ENCODE assay signal across 24 cellular contexts in genomic region chr14:100361626-100362025, GRCh38. TPM values are rescaled to one million over a fixed set of nuclear protein-coding genes. Genes with fewer than 3 reads are reported as not detected.
DNase-seq lines count a peak whose midpoint lies in the region; ATAC-seq and TF ChIP-seq lines count a peak whose summit lies in the region.
"Had no signal": no experiment of that assay in that cellular context is flagged by ENCODE, and none has a peak within 500 bp of the region (broad histone marks: within the 10 kb centered on the region; RNA-seq: fewer than 3 reads in every experiment).

No MANE protein-coding gene starts in this region.

- H3K4me3 ChIP-seq in left ventricle myocardium inferior (no peak overlapping the region), WERI-Rb-1 (ENCODE audit: low read depth, low read length) (no peak overlapping the region), muscle layer of duodenum (ENCODE audit: low read depth in 1 of 2, low read length in 2 of 2) (no peak overlapping the region), thyroid gland (replicated peaks in 1 of 3) (no peak overlapping the region)
- H3K4me3 ChIP-seq: A549, GM12878 had no signal

- TF ChIP-seq CTCF in left ventricle myocardium inferior (IDR thresholded peaks at IDR 0.05; ENCODE audit: borderline replicate concordance) (no peak), WERI-Rb-1 (IDR thresholded peaks at IDR 0.05; ENCODE audit: low read depth, low read length) (no peak), progenitor cell of endocrine pancreas (IDR thresholded peaks at IDR 0.05; ENCODE audit: unreplicated experiment) (no peak), thyroid gland (IDR thresholded peaks at IDR 0.05) (no peak)

- DNase-seq in left ventricle myocardium inferior (no peak), Right ventricle myocardium superior (no peak), WERI-Rb-1 (peak; percentile 82), progenitor cell of endocrine pancreas (ENCODE audit: low spot score, unreplicated experiment) (no peak), thyroid gland (no peak), A172 (ENCODE audit: low spot score) (no peak)
- DNase-seq in activated CD8-positive, alpha-beta memory T cell treated with anti-CD3 and anti-CD28 coated beads, Interleukin-2, amount 50 U/mL, for 4 hours = no peak
- DNase-seq: CD4-positive, alpha-beta T cell; COR-L47; DMS 273 treated with DMSO at 0.1 percent for 48 hours; DMS79 treated with DMSO at 0.1 percent for 48 hours; H9; KBM-7; NCI-H1092; NCI-H1436; NCI-H187 treated with DMSO at 0.1 percent for 48 hours; NCI-H2107; NCI-H510A; NK-92 treated with Interleukin-12 subunit alpha and Interleukin-12 subunit beta, amount 100 ng/mL, for 24 hours had no signal

- no peak overlapping the region for H3K27ac Mint-ChIP-seq in progenitor cell of endocrine pancreas
- H3K27ac Mint-ChIP-seq: CD4-positive, alpha-beta T cell; H9 had no signal

- H3K4me1 Mint-ChIP-seq in progenitor cell of endocrine pancreas (ENCODE audit: low read depth) = no peaks in the 10 kb centered on the region
- H3K4me1 Mint-ChIP-seq: H9 had no signal

- intact Hi-C loops in left ventricle myocardium inferior (cut with micrococcal nuclease) = no loop called here
- intact Hi-C loops in Right ventricle myocardium superior (cut with DNase I) = no loop called here
- intact Hi-C loops in thyroid gland (cut with DNase I) = no loop called here

- peaks cover 3% of the 10 kb centered on the region for H3K9me3 ChIP-seq in left ventricle myocardium inferior (replicated peaks)
- peaks cover 3% of the 10 kb centered on the region for H3K9me3 ChIP-seq in WERI-Rb-1 (ENCODE audit: severe bottlenecking)
- no peaks in the 10 kb centered on the region for H3K9me3 ChIP-seq in muscle layer of duodenum (ENCODE audit: control insufficient read depth in 1 of 2, low read length in 2 of 2)
- no peaks in the 10 kb centered on the region for H3K9me3 ChIP-seq in thyroid gland
- H3K9me3 ChIP-seq: A549 had no signal

- H3K36me3 ChIP-seq in left ventricle myocardium inferior = peaks cover 93% of the 10 kb centered on the region
- peaks cover 41% of the 10 kb centered on the region for H3K36me3 ChIP-seq in WERI-Rb-1
- peaks cover 36 to 49% of the 10 kb centered on the region in 2 donors for H3K36me3 ChIP-seq in muscle layer of duodenum (ENCODE audit: control insufficient read depth in 1 of 2, insufficient read depth in 2 of 2, low read length in 2 of 2)
- peaks cover 24 to 27% of the 10 kb centered on the region in 2 donors for H3K36me3 ChIP-seq in thyroid gland

- peaks cover 38% of the 10 kb centered on the region for H3K36me3 Mint-ChIP-seq in progenitor cell of endocrine pancreas (ENCODE audit: insufficient read depth)

- peaks cover 46% of the 10 kb centered on the region for H3K4me1 ChIP-seq in left ventricle myocardium inferior
- peaks cover 0 to 3% of the 10 kb centered on the region in 2 donors for H3K4me1 ChIP-seq in muscle layer of duodenum (ENCODE audit: control insufficient read depth in 1 of 2, insufficient read depth in 2 of 2, low read length in 2 of 2)
- no peaks in the 10 kb centered on the region for H3K4me1 ChIP-seq in thyroid gland
- H3K4me1 ChIP-seq: A549 had no signal

- WGBS in thyroid gland, 2 donors = 94% methylated on average over 5 of the region's 5 CpGs

- no peak for ATAC-seq in Right ventricle myocardium superior (ENCODE audit: poor library complexity)
- ATAC-seq: A549, GM12878, HepG2 had no signal

- H3K27ac ChIP-seq in left ventricle myocardium inferior (replicated peaks) (peak overlapping the region; percentile 82), WERI-Rb-1 (peak overlapping the region; percentile 54), muscle layer of duodenum (ENCODE audit: low read length) (peak overlapping the region; percentile 70), thyroid gland (peak overlapping the region in 1 of 3 donors; percentile 7)
- H3K27ac ChIP-seq: A549, HL-60 had no signal

- no peaks in the 10 kb centered on the region for H3K27me3 Mint-ChIP-seq in progenitor cell of endocrine pancreas
- H3K27me3 Mint-ChIP-seq: CD4-positive, alpha-beta T cell had no signal

- no peak overlapping the region for H3K4me3 Mint-ChIP-seq in progenitor cell of endocrine pancreas (ENCODE audit: low read depth)
- H3K4me3 Mint-ChIP-seq: CD4-positive, alpha-beta T cell; H9 had no signal

- no peaks in the 10 kb centered on the region for H3K9me3 Mint-ChIP-seq in progenitor cell of endocrine pancreas (ENCODE audit: low read depth)
- H3K9me3 Mint-ChIP-seq: CD4-positive, alpha-beta T cell; H9 had no signal

- TF ChIP-seq POLR2A in thyroid gland (IDR thresholded peaks at IDR 0.05) = no peak

- H3K27me3 ChIP-seq in left ventricle myocardium inferior (ENCODE audit: low read depth) = no peaks in the 10 kb centered on the region
- no peaks in the 10 kb centered on the region for H3K27me3 ChIP-seq in WERI-Rb-1 (ENCODE audit: insufficient read depth, low read depth, severe bottlenecking)
- no peaks in the 10 kb centered on the region for H3K27me3 ChIP-seq in muscle layer of duodenum (ENCODE audit: low read depth, low read length)
- no peaks in the 10 kb centered on the region for H3K27me3 ChIP-seq in thyroid gland

RNA-seq across cellular contexts. Expression of gene WDR25, which starts 14.7 kb away (rescaled TPM):
- 5.4 TPM for total RNA-seq in left ventricle myocardium inferior
- 3.9 TPM for total RNA-seq in Right ventricle myocardium superior
- total RNA-seq in progenitor cell of endocrine pancreas = 8.7 and 10.6 TPM in 2 replicates
- total RNA-seq in thyroid gland = 10 to 100 TPM; 13.3 to 41.8 (median 29.6) TPM
- total RNA-seq in A172 (2014; rRNA removed; shearing (Covaris generic)) = 11.2 and 12.9 TPM in 2 replicates

RNA-seq across cellular contexts. Expression of gene SLC25A47, which starts 38.5 kb away (rescaled TPM):
- not detected for total RNA-seq in left ventricle myocardium inferior
- not detected for total RNA-seq in Right ventricle myocardium superior
- not detected in 2 replicates for total RNA-seq in progenitor cell of endocrine pancreas
- not detected for total RNA-seq in thyroid gland
- 0.24 TPM in 1 of 2 replicates, not detected in the other for total RNA-seq in A172 (2014; rRNA removed; shearing (Covaris generic))
- total RNA-seq: CD4-positive, alpha-beta T cell; GM12878 had no signal

RNA-seq across cellular contexts. Expression of gene SLC25A29, which starts 55.4 kb away (rescaled TPM):
- total RNA-seq in left ventricle myocardium inferior (24.5 TPM), Right ventricle myocardium superior (17.6 TPM), progenitor cell of endocrine pancreas (236 and 238 TPM in 2 replicates), thyroid gland (100 to 1,000 TPM; 354 to 606 (median 433) TPM)
- 34.7 and 37.5 TPM in 2 replicates for total RNA-seq in A172 (2014; rRNA removed; shearing (Covaris generic))
